8 cellular contexts compared by ENCODE assay signal in the genomic region with DNA sequence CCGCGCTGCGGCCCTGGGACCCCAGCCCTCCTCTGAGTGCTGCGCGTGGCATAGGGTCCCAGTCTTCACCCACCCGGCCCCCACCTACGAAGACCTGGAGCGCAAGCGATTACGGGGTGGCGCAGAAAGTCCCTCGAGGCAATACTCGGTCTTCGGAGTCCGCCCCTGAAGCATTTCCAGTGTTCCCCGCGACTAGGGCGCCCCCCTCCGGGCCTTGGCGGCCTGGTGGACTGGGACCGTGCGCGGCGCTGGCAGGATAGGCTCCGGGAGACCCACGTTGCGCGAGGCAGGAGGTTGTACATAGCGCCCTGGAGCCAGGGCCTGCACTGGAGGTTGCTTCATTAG. TPM values are rescaled to one million over a fixed set of nuclear protein-coding genes. Genes with fewer than 3 reads are reported as not detected.
DNase-seq lines count a peak whose midpoint lies in the region; ATAC-seq and TF ChIP-seq lines count a peak whose summit lies in the region.

No MANE protein-coding gene starts in this region.

- H3K27ac ChIP-seq in adrenal gland (peak overlapping the region; percentile 92 to 97 (median 97)), left ventricle myocardium inferior (replicated peaks) (peak overlapping the region; percentile 96), psoas muscle (peak overlapping the region; percentile 95), uterus (peak overlapping the region; percentile 92 to 96)

- H3K36me3 ChIP-seq in adrenal gland (replicated peaks in 1 of 2) (no peaks in the 10 kb centered on the region), left ventricle myocardium inferior (no peaks in the 10 kb centered on the region), psoas muscle (ENCODE audit: insufficient read depth in 1 of 2, low read depth in 1 of 2) (no peaks in the 10 kb centered on the region), uterus (no peaks in the 10 kb centered on the region)

- TF ChIP-seq CTCF in GM12874 (IDR thresholded peaks at IDR 0.05; ENCODE audit: insufficient read depth, low read depth, low read length) (peak; percentile 85), adrenal gland (IDR thresholded peaks at IDR 0.05) (peak; percentile 53 to 92 (median 77)), left ventricle myocardium inferior (IDR thresholded peaks at IDR 0.05; ENCODE audit: borderline replicate concordance) (peak; percentile 76), psoas muscle (IDR thresholded peaks at IDR 0.05) (peak; percentile 70), uterus (IDR thresholded peaks at IDR 0.05) (peak; percentile 47 to 88 (median 78))

- DNase-seq in NCI-H1105 treated with DMSO at 0.1 percent for 48 hours (lab: John Stamatoyannopoulos, UW) = peak; percentile 84
- peak; percentile 91 for DNase-seq in T follicular helper cell (ENCODE audit: low read depth)
- DNase-seq in adrenal gland = peak; percentile 93 to 97 (median 94)
- DNase-seq in left ventricle myocardium inferior = peak; percentile 93
- peak; percentile 93 to 94 for DNase-seq in psoas muscle
- peak; percentile 92 to 93 for DNase-seq in uterus

- no peaks in the 10 kb centered on the region for H3K27me3 ChIP-seq in adrenal gland
- H3K27me3 ChIP-seq in left ventricle myocardium inferior (ENCODE audit: low read depth) = no peaks in the 10 kb centered on the region
- no peaks in the 10 kb centered on the region for H3K27me3 ChIP-seq in psoas muscle (ENCODE audit: insufficient read depth in 3 of 3, low read length in 2 of 3)
- H3K27me3 ChIP-seq in uterus = no peaks in the 10 kb centered on the region

- WGBS in adrenal gland, 4 donors = 0 to 1% (median 0%) methylated on average over 14 to 29 of the region's 29 CpGs
- 0 to 2% (median 1%) methylated on average over 29 of the region's 29 CpGs for WGBS in psoas muscle, 3 donors

- ATAC-seq in HG02678 (IDR thresholded peaks at IDR 0.05; ENCODE audit: unreplicated experiment) (peak; percentile 58), psoas muscle (peak; percentile 89 to 92 (median 91))

- no peaks in the 10 kb centered on the region for H3K9me3 ChIP-seq in adrenal gland (replicated peaks in 1 of 3)
- H3K9me3 ChIP-seq in left ventricle myocardium inferior (replicated peaks) = peaks cover 5% of the 10 kb centered on the region
- H3K9me3 ChIP-seq in psoas muscle = no peaks in the 10 kb centered on the region
- no peaks in the 10 kb centered on the region for H3K9me3 ChIP-seq in uterus

- H3K4me1 ChIP-seq in adrenal gland (replicated peaks in 1 of 2) = peaks cover 8 to 22% of the 10 kb centered on the region in 2 donors
- peaks cover 43% of the 10 kb centered on the region for H3K4me1 ChIP-seq in left ventricle myocardium inferior
- peaks cover 7% of the 10 kb centered on the region for H3K4me1 ChIP-seq in psoas muscle
- no peaks in the 10 kb centered on the region for H3K4me1 ChIP-seq in uterus

- intact Hi-C loops in adrenal gland (cut with DNase I) = loop anchor here (2.0 kb wide), 1 partner anchor 148 kb away; no protein-coding TSS in a partner anchor
- intact Hi-C loops in left ventricle myocardium inferior (cut with micrococcal nuclease) = loop anchor here (2.0 to 10.0 kb wide), 2 partner anchors 148 to 208 kb away; no protein-coding TSS in a partner anchor
- intact Hi-C loops in psoas muscle (cut with DNase I) = loop anchor here (1.0 to 5.0 kb wide), 4 partner anchors 148 to 211 kb away; no protein-coding TSS in a partner anchor
- intact Hi-C loops in uterus (cut with DNase I; ENCODE audit: low total_unique reads) = loop anchor here (5.0 kb wide), 1 partner anchor 146 kb away; no protein-coding TSS in a partner anchor

- H3K4me3 ChIP-seq in adrenal gland (peak overlapping the region; percentile 58 to 96 (median 80)), left ventricle myocardium inferior (peak overlapping the region; percentile 92), psoas muscle (peak overlapping the region; percentile 96), uterus (peak overlapping the region; percentile 65 to 92)

- TF ChIP-seq POLR2A in adrenal gland (IDR thresholded peaks at IDR 0.05) (peak in 1 of 2 donors; percentile 4), uterus (IDR thresholded peaks at IDR 0.05) (no peak)

RNA-seq across cellular contexts. Expression of gene MAP3K5, which starts 0.6 kb away (rescaled TPM):
- total RNA-seq in adrenal gland = 100 to 1,000 TPM; 139 to 306 (median 247) TPM
- polyA plus RNA-seq in adrenal gland = 100 to 1,000 TPM in 1 of 3 donors, 10 to 100 TPM in 2; 41.9 to 124 (median 53.3) TPM
- 44.1 TPM for total RNA-seq in left ventricle myocardium inferior
- total RNA-seq in psoas muscle = 1 to 10 TPM; 2.2 to 8.3 (median 7.0) TPM
- polyA plus RNA-seq in psoas muscle = 1 to 10 TPM in 2 of 3 donors, under 1 TPM in 1; 0.91 to 3.8 (median 2.0) TPM
- 10 to 100 TPM in 2 of 4 donors, 1 to 10 TPM in 2; 9.5 to 67.1 (median 15.4) TPM for total RNA-seq in uterus

RNA-seq across cellular contexts. Expression of gene PEX7, which starts 29.5 kb away (rescaled TPM):
- total RNA-seq in adrenal gland (10 to 100 TPM; 14.1 to 43.3 (median 23.8) TPM), left ventricle myocardium inferior (14.8 TPM), psoas muscle (1 to 10 TPM; 3.7 to 9.8 (median 5.2) TPM), uterus (10 to 100 TPM in 2 of 4 donors, 1 to 10 TPM in 1, not detected in 1; 9.0 to 21.5 (median 11.7) TPM)
- polyA plus RNA-seq in adrenal gland (10 to 100 TPM in 1 of 3 donors, 1 to 10 TPM in 2; 4.8 to 27.2 (median 5.5) TPM), psoas muscle (1 to 10 TPM; 2.2 to 3.6 (median 2.2) TPM)

Comparison
In these comparisons a context has a peak if more than half of its experiments do, and no peak if none do; other contexts are left out.
1. Peak in every context shown above with its lines: DNase-seq, ATAC-seq, H3K4me3 ChIP-seq and H3K27ac ChIP-seq.